ENCODE assay signal across 14 cellular contexts in the genomic region with DNA sequence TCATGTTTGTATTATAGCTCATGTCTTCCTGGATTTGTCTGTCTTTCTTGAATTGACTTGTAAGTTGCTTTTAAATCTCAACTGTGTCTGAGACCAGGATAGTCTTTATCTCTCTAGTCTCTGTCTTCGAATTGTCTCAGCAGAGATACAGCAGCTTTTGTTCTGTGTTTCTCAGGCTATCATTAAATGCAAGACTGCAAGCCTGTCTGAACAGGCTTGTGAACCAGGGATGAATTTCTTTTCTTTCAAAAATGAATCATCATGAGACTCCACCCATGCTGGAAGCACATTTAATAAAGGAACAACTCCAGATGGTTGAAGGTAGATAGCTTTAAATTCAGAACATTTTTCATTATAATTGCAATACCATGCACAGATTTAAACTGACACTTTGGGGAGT.
"Had no signal": no experiment of that assay in that cellular context is flagged by ENCODE, and none has a peak within 500 bp of the region (broad histone marks: within the 10 kb centered on the region; RNA-seq: fewer than 3 reads in every experiment).

No MANE protein-coding gene starts in this region.

- FAIRE-seq: astrocyte had no signal

- H3K27me3 ChIP-seq: adrenal gland, esophagus squamous epithelium, neural progenitor cell, suprapubic skin, transverse colon, uterus had no signal

- ATAC-seq: activated CD4-positive, alpha-beta T cell treated with anti-CD3 and anti-CD28 coated beads for 36 hours; naive thymus-derived CD4-positive, alpha-beta T cell had no signal

- H3K4me3 ChIP-seq: adrenal gland, esophagus squamous epithelium, neural progenitor cell, suprapubic skin, transverse colon, uterus had no signal

- H3K9me3 ChIP-seq: adrenal gland, esophagus squamous epithelium, suprapubic skin, transverse colon, uterus had no signal

- DNase-seq: activated CD4-positive, alpha-beta T cell treated with anti-CD3 and anti-CD28 coated beads for 36 hours; activated CD4-positive, alpha-beta T cell treated with anti-CD3 and anti-CD28 coated beads, Interleukin-2, amount 50 U/mL, for 48 hours; activated gamma-delta T cell; adrenal gland; effector CD4-positive, alpha-beta T cell; esophagus squamous epithelium; immature natural killer cell; mesendoderm; naive thymus-derived CD4-positive, alpha-beta T cell; transverse colon; uterus had no signal

- H3K4me1 ChIP-seq: adrenal gland, suprapubic skin, uterus had no signal

- H3K27ac ChIP-seq: adrenal gland, neural progenitor cell, suprapubic skin, transverse colon, uterus had no signal

- H3K36me3 ChIP-seq: adrenal gland, esophagus squamous epithelium, neural progenitor cell, suprapubic skin, transverse colon, uterus had no signal
